ENCODE assay signal across 10 cellular contexts in genomic region chr9:33023661-33024060, GRCh38. TPM values are rescaled to one million over a fixed set of nuclear protein-coding genes. Genes with fewer than 3 reads are reported as not detected.
A peak's percentile ranks its signal among the peaks of the same experiment; 100 is the strongest.
DNase-seq lines count a peak whose midpoint lies in the region; ATAC-seq, FAIRE-seq and TF ChIP-seq lines count a peak whose summit lies in the region.
"Had no signal": no experiment of that assay in that cellular context is flagged by ENCODE, and none has a peak within 500 bp of the region (broad histone marks: within the 10 kb centered on the region; RNA-seq: fewer than 3 reads in every experiment).

No MANE protein-coding gene starts in this region.

- H3K9me3 ChIP-seq in kidney (ENCODE audit: control insufficient read depth in 1 of 2, low read length in 2 of 2), result no peaks in the 10 kb centered on the region

- intact Hi-C loops in kidney (cut with DNase I), result no loop called here

- peaks cover 9 to 10% of the 10 kb centered on the region in 2 donors for H3K4me1 ChIP-seq in kidney (ENCODE audit: control insufficient read depth in 1 of 2, insufficient read depth in 1 of 2, low read depth in 1 of 2, low read length in 2 of 2)

- H3K27ac ChIP-seq in kidney (ENCODE audit: low read depth in 2 of 2, low read length in 2 of 2) (peak overlapping the region in 1 of 2 donors; percentile 100), substantia nigra (ENCODE audit: low read depth, low read length, poor library complexity, severe bottlenecking) (peak overlapping the region; percentile 100)

- peaks cover 43% of the 10 kb centered on the region for H3K4me1 Mint-ChIP-seq in T-helper 2 cell treated with Interferon-gamma antibody and Interleukin-4, amounts not matched to agents 5 μg/mL and 100 μg/mL, for 36 hours (ENCODE audit: low read depth)
- H3K4me1 Mint-ChIP-seq in activated naive CD8-positive, alpha-beta T cell (ENCODE audit: low read depth), result peaks cover 51% of the 10 kb centered on the region

- no peak for FAIRE-seq in kidney (lab: Jason Lieb, UNC)

- ATAC-seq in GM21515 (IDR thresholded peaks at IDR 0.05; ENCODE audit: unreplicated experiment), result no peak

- H3K36me3 Mint-ChIP-seq in T-helper 2 cell treated with Interferon-gamma antibody and Interleukin-4, amounts not matched to agents 5 μg/mL and 100 μg/mL, for 36 hours (ENCODE audit: low read depth), result peaks cover 36% of the 10 kb centered on the region
- peaks cover 11% of the 10 kb centered on the region for H3K36me3 Mint-ChIP-seq in activated naive CD8-positive, alpha-beta T cell

- H3K27me3 Mint-ChIP-seq in T-helper 2 cell treated with Interferon-gamma antibody and Interleukin-4, amounts not matched to agents 5 μg/mL and 100 μg/mL, for 36 hours (ENCODE audit: low read depth), result no peaks in the 10 kb centered on the region
- H3K27me3 Mint-ChIP-seq in activated naive CD8-positive, alpha-beta T cell, result no peaks in the 10 kb centered on the region

- DNase-seq in T-helper 2 cell treated with Interferon-gamma antibody and Interleukin-4, amounts not matched to agents 5 μg/mL and 100 μg/mL, for 36 hours (ENCODE audit: low spot score), result no peak
- DNase-seq in T-helper 2 cell (no peak), kidney (no peak), substantia nigra (lab: John Stamatoyannopoulos, UW) (no peak), NCI-H2196 treated with DMSO at 0.1 percent for 48 hours (lab: John Stamatoyannopoulos, UW; ENCODE audit: unreplicated experiment) (no peak), NCI-H2227 (lab: John Stamatoyannopoulos, UW; ENCODE audit: unreplicated experiment) (no peak)
- DNase-seq: GOT3, NCI-H748 treated with DMSO at 0.1 percent for 48 hours had no signal

- H3K27ac Mint-ChIP-seq in T-helper 2 cell treated with Interferon-gamma antibody and Interleukin-4, amounts not matched to agents 5 μg/mL and 100 μg/mL, for 36 hours, result peak overlapping the region; percentile 97
- H3K27ac Mint-ChIP-seq in activated naive CD8-positive, alpha-beta T cell, result peak overlapping the region; percentile 94

- peaks cover 1 to 5% of the 10 kb centered on the region in 2 donors for H3K36me3 ChIP-seq in kidney (ENCODE audit: control insufficient read depth in 1 of 2, insufficient read depth in 2 of 2, low read length in 2 of 2)

- H3K9ac ChIP-seq in kidney (ENCODE audit: low read length in 2 of 2), result peak overlapping the region in 1 of 2 donors; percentile 99

- H3K4me3 Mint-ChIP-seq in T-helper 2 cell treated with Interferon-gamma antibody and Interleukin-4, amounts not matched to agents 5 μg/mL and 100 μg/mL, for 36 hours, result peak overlapping the region; percentile 98
- peak overlapping the region; percentile 97 for H3K4me3 Mint-ChIP-seq in activated naive CD8-positive, alpha-beta T cell

- H3K4me3 ChIP-seq in kidney (ENCODE audit: low read length in 2 of 2), result peak overlapping the region; percentile 76 to 94

- no peak for TF ChIP-seq CTCF in kidney (IDR thresholded peaks at IDR 0.05; ENCODE audit: borderline replicate concordance, extremely low read depth, insufficient read depth)

- no peaks in the 10 kb centered on the region for H3K9me3 Mint-ChIP-seq in T-helper 2 cell treated with Interferon-gamma antibody and Interleukin-4, amounts not matched to agents 5 μg/mL and 100 μg/mL, for 36 hours
- no peaks in the 10 kb centered on the region for H3K9me3 Mint-ChIP-seq in activated naive CD8-positive, alpha-beta T cell (ENCODE audit: low read depth)

RNA-seq across cellular contexts. Expression of gene DNAJA1, which starts 1.4 kb away (rescaled TPM):
- total RNA-seq in kidney, result 105 TPM
- polyA plus RNA-seq in kidney (ENCODE audit: insufficient read depth, low read depth, low replicate concordance), result 132 TPM

RNA-seq across cellular contexts. Expression of gene APTX, which starts 22.2 kb away (rescaled TPM):
- total RNA-seq in kidney, result 25.5 TPM
- polyA plus RNA-seq in kidney (ENCODE audit: insufficient read depth, low read depth, low replicate concordance), result 34.9 TPM

RNA-seq across cellular contexts. Expression of gene SMU1, which starts 52.8 kb away (rescaled TPM):
- total RNA-seq in kidney, result 22.0 TPM
- polyA plus RNA-seq in kidney (ENCODE audit: insufficient read depth, low read depth, low replicate concordance), result 12.8 TPM
